Comparison of ENCODE assay signal across 8 cellular contexts in genomic region chr6:33271098-33271607, GRCh38. TPM values are rescaled to one million over a fixed set of nuclear protein-coding genes. Genes with fewer than 3 reads are reported as not detected.
A peak's percentile ranks its signal among the peaks of the same experiment; 100 is the strongest.
DNase-seq lines count a peak whose midpoint lies in the region; ATAC-seq and TF ChIP-seq lines count a peak whose summit lies in the region.

No MANE protein-coding gene starts in this region.

- peaks cover 28 to 45% (median 37%) of the 10 kb centered on the region in 3 donors for H3K4me1 Mint-ChIP-seq in IgD-negative memory B cell

- no peak for TF ChIP-seq POLR2A in breast epithelium (IDR thresholded peaks at IDR 0.05)

- H3K9me3 Mint-ChIP-seq in IgD-negative memory B cell = no peaks in the 10 kb centered on the region

- H3K27ac Mint-ChIP-seq in IgD-negative memory B cell = peak overlapping the region; percentile 98 to 100 (median 99)

- intact Hi-C loops in breast epithelium (cut with DNase I; ENCODE audit: low total_unique reads) = no loop called here
- intact Hi-C loops in aorta (cut with DNase I) = no loop called here

- H2BK12ac ChIP-seq in mesenchymal stem cell (ENCODE audit: low read length in 2 of 2) = peak overlapping the region in 1 of 2 experiments; percentile 25

- H2AK5ac ChIP-seq in mesenchymal stem cell (ENCODE audit: low read length, severe bottlenecking) = peak overlapping the region; percentile 38

- peak overlapping the region; percentile 90 to 93 for H3K18ac ChIP-seq in mesenchymal stem cell (ENCODE audit: low read depth in 1 of 2, low read length in 2 of 2)

- H4K8ac ChIP-seq in mesenchymal stem cell (ENCODE audit: low read length) = peak overlapping the region; percentile 93

- H3K14ac ChIP-seq in mesenchymal stem cell (ENCODE audit: low read length in 2 of 2) = peak overlapping the region in 1 of 2 experiments; percentile 90

- H3K79me1 ChIP-seq in mesenchymal stem cell (replicated peaks; ENCODE audit: low read length, poor library complexity, severe bottlenecking) = peaks cover 26% of the 10 kb centered on the region

- no peaks in the 10 kb centered on the region for H3K27me3 Mint-ChIP-seq in IgD-negative memory B cell

- peaks cover 0 to 35% of the 10 kb centered on the region in 2 donors for H3K4me1 ChIP-seq in breast epithelium
- H3K4me1 ChIP-seq in mesenchymal stem cell (ENCODE audit: control insufficient read depth, insufficient read depth, low read depth, low read length) = peaks cover 10% of the 10 kb centered on the region
- no peaks in the 10 kb centered on the region for H3K4me1 ChIP-seq in aorta (ENCODE audit: control insufficient read depth in 1 of 2, insufficient read depth in 2 of 2, low read length in 2 of 2)

- ATAC-seq in aorta (ENCODE audit: low FRiP score) (no peak), HG03521 (IDR thresholded peaks at IDR 0.05; ENCODE audit: unreplicated experiment) (no peak)

- TF ChIP-seq CTCF in breast epithelium (IDR thresholded peaks at IDR 0.05) = peak in 2 of 3 donors; percentile 16 to 25

- peak overlapping the region; percentile 78 to 97 for H3K4ac ChIP-seq in mesenchymal stem cell (ENCODE audit: low read depth in 1 of 2, low read length in 2 of 2)

- peak overlapping the region; percentile 99 for H3K9ac ChIP-seq in mesenchymal stem cell (ENCODE audit: low read length)

- peak overlapping the region; percentile 71 for H2BK15ac ChIP-seq in mesenchymal stem cell (ENCODE audit: low read depth, poor library complexity, severe bottlenecking)

- under 1% methylated on average over 12 of the region's 13 CpGs for WGBS in mesenchymal stem cell
- WGBS in aorta, 2 donors = 1% methylated on average over 13 of the region's 13 CpGs

- peak overlapping the region; percentile 98 to 100 (median 99) for H3K4me3 Mint-ChIP-seq in IgD-negative memory B cell

- H2BK120ac ChIP-seq in mesenchymal stem cell (ENCODE audit: low read depth, low read length) = peak overlapping the region; percentile 91

- H3K23ac ChIP-seq in mesenchymal stem cell (ENCODE audit: low read length in 2 of 2) = no peak overlapping the region

- H3K9me3 ChIP-seq in breast epithelium (no peaks in the 10 kb centered on the region), mesenchymal stem cell (ENCODE audit: control insufficient read depth, low read length) (no peaks in the 10 kb centered on the region), aorta (ENCODE audit: control insufficient read depth, low read length) (no peaks in the 10 kb centered on the region)

- peak overlapping the region; percentile 87 for H4K91ac ChIP-seq in mesenchymal stem cell (ENCODE audit: low read length)

- peaks cover 5% of the 10 kb centered on the region for H3K36me3 Mint-ChIP-seq in IgD-negative memory B cell

- peak overlapping the region; percentile 80 for H3K4me2 ChIP-seq in mesenchymal stem cell (ENCODE audit: low read length, poor library complexity, severe bottlenecking)

- H3K27ac ChIP-seq in breast epithelium (peak overlapping the region; percentile 87 to 95), mesenchymal stem cell (ENCODE audit: low read length, poor library complexity, severe bottlenecking) (peak overlapping the region; percentile 95), aorta (ENCODE audit: low read depth in 1 of 2, low read length in 2 of 2) (peak overlapping the region; percentile 56 to 67)

- H2AFZ ChIP-seq in mesenchymal stem cell (ENCODE audit: low read depth, low read length) = peak overlapping the region; percentile 94

- H3K4me3 ChIP-seq in breast epithelium (peak overlapping the region; percentile 65 to 74 (median 68)), mesenchymal stem cell (ENCODE audit: insufficient read depth in 1 of 2, low read depth in 1 of 2, low read length in 2 of 2) (peak overlapping the region; percentile 76 to 91), aorta (ENCODE audit: low read length in 2 of 2) (peak overlapping the region; percentile 63 to 84)

- H3K36me3 ChIP-seq in breast epithelium (peaks cover 9% of the 10 kb centered on the region), mesenchymal stem cell (ENCODE audit: control insufficient read depth in 1 of 2, insufficient read depth in 2 of 2, low read depth in 1 of 2, low read length in 2 of 2) (peaks cover 44 to 77% of the 10 kb centered on the region in 2 experiments), aorta (ENCODE audit: control insufficient read depth in 1 of 2, insufficient read depth in 2 of 2, low read length in 1 of 2) (peaks cover 0 to 3% of the 10 kb centered on the region in 2 donors)

- H3K27me3 ChIP-seq in breast epithelium (no peaks in the 10 kb centered on the region), mesenchymal stem cell (ENCODE audit: control insufficient read depth in 1 of 2, insufficient read depth in 1 of 2, low read length in 2 of 2) (no peaks in the 10 kb centered on the region), aorta (ENCODE audit: control insufficient read depth in 1 of 2, insufficient read depth in 2 of 2, low read length in 1 of 2) (no peaks in the 10 kb centered on the region)

- DNase-seq in DMS 273 (lab: John Stamatoyannopoulos, UW; ENCODE audit: unreplicated experiment) (peak; percentile 77), DMS 273 treated with DMSO at 0.1 percent for 48 hours (lab: John Stamatoyannopoulos, UW) (no peak), breast epithelium (ENCODE audit: low spot score in 2 of 2) (no peak), mesenchymal stem cell (no peak), aorta (no peak)
- no peak for DNase-seq in activated effector memory CD4-positive, alpha-beta T cell treated with anti-CD3 and anti-CD28 coated beads, Interleukin-2, amount 50 U/mL, for 16 hours

- peak overlapping the region; percentile 67 for H2BK5ac ChIP-seq in mesenchymal stem cell (ENCODE audit: low read depth, low read length, poor library complexity, severe bottlenecking)

RNA-seq across cellular contexts. Expression of gene VPS52, which starts 0.5 kb away (rescaled TPM):
- polyA plus RNA-seq in IgD-negative memory B cell = 18.4 TPM
- 10 to 100 TPM; 29.4 to 55.6 (median 44.2) TPM for total RNA-seq in breast epithelium
- 30.7 TPM for polyA plus RNA-seq in mesenchymal stem cell (2013, experiment 1 of 2)
- polyA plus RNA-seq in mesenchymal stem cell (2013, experiment 2 of 2) = 29.4 TPM
- 10 to 100 TPM; 32.1 to 51.4 TPM for total RNA-seq in aorta
- 10 to 100 TPM; 16.0 to 66.6 TPM for polyA plus RNA-seq in aorta

RNA-seq across cellular contexts. Expression of gene RPS18, which starts 0.7 kb away (rescaled TPM):
- polyA plus RNA-seq in IgD-negative memory B cell (9,150 TPM), aorta (1,000 to 10,000 TPM; 4,066 to 5,431 TPM)
- total RNA-seq in breast epithelium (1,000 to 10,000 TPM; 3,121 to 5,317 (median 4,287) TPM), aorta (1,000 to 10,000 TPM; 1,497 to 1,720 TPM)
- polyA plus RNA-seq in mesenchymal stem cell (2013, experiment 1 of 2) = 6,369 TPM
- polyA plus RNA-seq in mesenchymal stem cell (2013, experiment 2 of 2) = 6,579 TPM

RNA-seq across cellular contexts. Expression of gene B3GALT4, which starts 5.8 kb away (rescaled TPM):
- polyA plus RNA-seq in IgD-negative memory B cell = 35.4 TPM
- total RNA-seq in breast epithelium = 10 to 100 TPM in 2 of 3 donors, 1 to 10 TPM in 1; 8.2 to 15.0 (median 11.1) TPM
- 2.8 TPM for polyA plus RNA-seq in mesenchymal stem cell (2013, experiment 1 of 2)
- 3.1 TPM for polyA plus RNA-seq in mesenchymal stem cell (2013, experiment 2 of 2)
- 10 to 100 TPM; 12.7 to 14.3 TPM for total RNA-seq in aorta
- 10 to 100 TPM in 1 of 2 donors, 1 to 10 TPM in 1; 8.3 to 17.0 TPM for polyA plus RNA-seq in aorta

RNA-seq across cellular contexts. Expression of gene WDR46, which starts 17.9 kb away (rescaled TPM):
- polyA plus RNA-seq in IgD-negative memory B cell (68.7 TPM), aorta (100 to 1,000 TPM in 1 of 2 donors, 10 to 100 TPM in 1; 24.5 to 143 TPM)
- total RNA-seq in breast epithelium (10 to 100 TPM; 48.2 to 75.1 (median 58.8) TPM), aorta (10 to 100 TPM; 40.6 TPM)
- polyA plus RNA-seq in mesenchymal stem cell (2013, experiment 1 of 2) = 66.3 TPM
- 59.2 TPM for polyA plus RNA-seq in mesenchymal stem cell (2013, experiment 2 of 2)

RNA-seq across cellular contexts. Expression of gene PFDN6, which starts 18.2 kb away (rescaled TPM):
- 49.3 TPM for polyA plus RNA-seq in IgD-negative memory B cell
- total RNA-seq in breast epithelium = 10 to 100 TPM; 23.3 to 28.6 (median 26.9) TPM
- polyA plus RNA-seq in mesenchymal stem cell (2013, experiment 1 of 2) = 52.4 TPM
- polyA plus RNA-seq in mesenchymal stem cell (2013, experiment 2 of 2) = 52.8 TPM
- total RNA-seq in aorta = 10 to 100 TPM; 19.8 to 23.7 TPM
- polyA plus RNA-seq in aorta = 100 to 1,000 TPM in 1 of 2 donors, 10 to 100 TPM in 1; 71.4 to 114 TPM
